In genomic region chr1:191508239-191508638, GRCh38 we compare ENCODE assay signal across 32 cellular contexts.
A peak's percentile ranks its signal among the peaks of the same experiment; 100 is the strongest.
DNase-seq lines count a peak whose midpoint lies in the region; ATAC-seq, FAIRE-seq and TF ChIP-seq lines count a peak whose summit lies in the region.
"Had no signal": no experiment of that assay in that cellular context is flagged by ENCODE, and none has a peak within 500 bp of the region (broad histone marks: within the 10 kb centered on the region; RNA-seq: fewer than 3 reads in every experiment).

No MANE protein-coding gene starts in this region.

- H3K79me1 ChIP-seq in mesendoderm (ENCODE audit: low read length) = no peaks in the 10 kb centered on the region

- H3K4me1 ChIP-seq in A549 = no peaks in the 10 kb centered on the region
- H3K4me1 ChIP-seq in mesendoderm (ENCODE audit: control insufficient read depth, low read depth, low read length) = no peaks in the 10 kb centered on the region
- H3K4me1 ChIP-seq: parathyroid adenoma, SJSA1 had no signal

- H3K4me3 Mint-ChIP-seq in mesothelial cell of epicardium = no peak overlapping the region
- H3K4me3 Mint-ChIP-seq: activated naive CD8-positive, alpha-beta T cell; CD4-positive, CD25-positive, alpha-beta regulatory T cell; neural crest cell; stimulated activated naive B cell treated with anti-CD40 and anti-IgM and Interleukin-4, amounts not matched to agents 10 μg/mL and 1 μg/mL and 100 μg/mL, for 72 hours; type B pancreatic cell had no signal

- no peak overlapping the region for H2BK120ac ChIP-seq in mesendoderm (ENCODE audit: low read depth, low read length)

- CTCF ChIA-PET in A549 (lab: Yijun Ruan, JAX) = no interaction called here

- WGBS in A549 (ENCODE audit: missing lambda C conversion rate) = 14% methylated on average over 2 of the region's 2 CpGs
- WGBS in mesendoderm (ENCODE audit: extremely low coverage, insufficient coverage, low lambda C conversion rate) = no CpG with 5 or more reads among the region's 2 CpGs

- H4K5ac ChIP-seq in mesendoderm (ENCODE audit: low read length) = no peak overlapping the region

- no peak overlapping the region for H3K27ac Mint-ChIP-seq in mesothelial cell of epicardium
- H3K27ac Mint-ChIP-seq: activated naive CD8-positive, alpha-beta T cell; stimulated activated naive B cell treated with anti-CD40 and anti-IgM and Interleukin-4, amounts not matched to agents 10 μg/mL and 1 μg/mL and 100 μg/mL, for 72 hours; type B pancreatic cell had no signal

- no peak overlapping the region for H3K9ac ChIP-seq in mesendoderm (ENCODE audit: low read length)
- H3K9ac ChIP-seq: parathyroid adenoma had no signal

- no peak for TF ChIP-seq RAD21 in A549 (conservative IDR thresholded peaks at IDR 0.05 in 1 of 2, IDR thresholded peaks at IDR 0.05 in 1 of 2)

- no peaks in the 10 kb centered on the region for H3K9me3 ChIP-seq in A549
- H3K9me3 ChIP-seq: SJSA1 had no signal

- intact Hi-C loops in left ventricle myocardium superior (cut with micrococcal nuclease) = no loop called here

- H2BK5ac ChIP-seq in mesendoderm (ENCODE audit: low read length) = no peak overlapping the region

- H3K4me3 ChIP-seq in A549 = no peak overlapping the region
- H3K4me3 ChIP-seq in mesendoderm (ENCODE audit: low read length) = no peak overlapping the region
- H3K4me3 ChIP-seq: SJSA1 had no signal

- DNase-seq in A549 (ENCODE audit: low read depth in 1 of 2, low spot score in 1 of 2) (no peak), glomerular visceral epithelial cell (ENCODE audit: extremely low spot score) (peak; percentile 47), left ventricle myocardium superior (no peak), mesothelial cell of epicardium (ENCODE audit: low spot score in 2 of 2, unreplicated experiment in 2 of 2) (no peak), mesendoderm (no peak), NCI-H2081 (lab: John Stamatoyannopoulos, UW) (no peak)
- DNase-seq: 8988T; activated CD4-positive, alpha-beta T cell treated with anti-CD3 and anti-CD28 coated beads for 48 hours; activated effector memory CD4-positive, alpha-beta T cell treated with Interleukin-2 at 50 U/mL for 16 hours; activated T-cell treated with anti-CD3 and anti-CD28 coated beads, Interleukin-2, amount 50 U/mL, for 1 hour; aorta; CD4-positive, CD25-positive, alpha-beta regulatory T cell; left colon; mammary epithelial cell; MV-4-11; NCI-H1436; NCI-H2081 treated with DMSO at 0.1 percent for 48 hours; NCI-H226; RPMI8226; small intestine; stimulated activated naive B cell treated with anti-CD40 and anti-IgM and Interleukin-4, amounts not matched to agents 10 μg/mL and 1 μg/mL and 100 μg/mL, for 72 hours; T-helper 9 cell; WERI-Rb-1 had no signal

- no peak for TF ChIP-seq EP300 in A549 (IDR thresholded peaks at IDR 0.05)

- no peak for TF ChIP-seq POLR2A in A549 (IDR thresholded peaks at IDR 0.05; ENCODE audit: low read length)

- H2AK5ac ChIP-seq in mesendoderm (ENCODE audit: low read length) = no peak overlapping the region

- no peak overlapping the region for H3K18ac ChIP-seq in mesendoderm (ENCODE audit: low read length)

- peaks cover 18% of the 10 kb centered on the region for H3K9me3 Mint-ChIP-seq in mesothelial cell of epicardium

- no peak overlapping the region for H4K8ac ChIP-seq in mesendoderm (ENCODE audit: low read depth, low read length)

- no peak for ATAC-seq in A549
- ATAC-seq in GM19397 (IDR thresholded peaks at IDR 0.05; ENCODE audit: unreplicated experiment) = peak; percentile 69
- ATAC-seq in HG02981 (IDR thresholded peaks at IDR 0.05; ENCODE audit: unreplicated experiment) = peak; percentile 58
- ATAC-seq in left ventricle myocardium superior = no peak
- ATAC-seq: left colon; stimulated activated naive B cell treated with anti-CD40 and anti-IgM and Interleukin-4, amounts not matched to agents 10 μg/mL and 1 μg/mL and 100 μg/mL, for 72 hours had no signal

- no peak overlapping the region for H3K56ac ChIP-seq in mesendoderm (ENCODE audit: low read length)

- no peaks in the 10 kb centered on the region for H3K27me3 Mint-ChIP-seq in mesothelial cell of epicardium (ENCODE audit: low read depth)
- H3K27me3 Mint-ChIP-seq: activated naive CD8-positive, alpha-beta T cell; CD4-positive, CD25-positive, alpha-beta regulatory T cell; stimulated activated naive B cell treated with anti-CD40 and anti-IgM and Interleukin-4, amounts not matched to agents 10 μg/mL and 1 μg/mL and 100 μg/mL, for 72 hours; type B pancreatic cell had no signal

- no peak for TF ChIP-seq CTCF in A549 (IDR thresholded peaks at IDR 0.05)
- no peak for TF ChIP-seq CTCF in mesothelial cell of epicardium (IDR thresholded peaks at IDR 0.05; ENCODE audit: unreplicated experiment)

- H3K27ac ChIP-seq in A549 = no peak overlapping the region
- no peak overlapping the region for H3K27ac ChIP-seq in mesendoderm (ENCODE audit: low read depth, low read length)
- H3K27ac ChIP-seq: parathyroid adenoma, SJSA1, WERI-Rb-1 had no signal

- no peaks in the 10 kb centered on the region for H3K27me3 ChIP-seq in mesendoderm (ENCODE audit: insufficient read depth, low read length, poor library complexity)
- H3K27me3 ChIP-seq: SJSA1 had no signal

- H3K4me2 ChIP-seq in A549 (peak overlapping the region; percentile 25; the same call in 2 of the 3 replicates), mesendoderm (ENCODE audit: low read length) (no peak overlapping the region)

- FAIRE-seq in A549 (lab: Jason Lieb, UNC) = no peak
- FAIRE-seq: bronchial epithelial cell, endothelial cell of umbilical vein, small intestine had no signal

- no peak overlapping the region for H3K23ac ChIP-seq in mesendoderm (ENCODE audit: low read length)

- H3K79me2 ChIP-seq in mesendoderm (ENCODE audit: control insufficient read depth, insufficient read depth, low read length) = no peaks in the 10 kb centered on the region
- H3K79me2 ChIP-seq: parathyroid adenoma had no signal

- no peak overlapping the region for H2BK15ac ChIP-seq in mesendoderm (replicated peaks; ENCODE audit: low read depth)

- peaks cover 5% of the 10 kb centered on the region for H3K36me3 Mint-ChIP-seq in mesothelial cell of epicardium
- H3K36me3 Mint-ChIP-seq: CD4-positive, CD25-positive, alpha-beta regulatory T cell; stimulated activated naive B cell treated with anti-CD40 and anti-IgM and Interleukin-4, amounts not matched to agents 10 μg/mL and 1 μg/mL and 100 μg/mL, for 72 hours had no signal

- no peak overlapping the region for H3K4ac ChIP-seq in mesendoderm (ENCODE audit: low read depth, low read length)

- H3K36me3 ChIP-seq in mesendoderm (ENCODE audit: control insufficient read depth, insufficient read depth, low read length) = no peaks in the 10 kb centered on the region
- H3K36me3 ChIP-seq: SJSA1, WERI-Rb-1 had no signal

- H3K4me1 Mint-ChIP-seq in mesothelial cell of epicardium = no peaks in the 10 kb centered on the region
- H3K4me1 Mint-ChIP-seq: CD4-positive, CD25-positive, alpha-beta regulatory T cell; neural crest cell; stimulated activated naive B cell treated with anti-CD40 and anti-IgM and Interleukin-4, amounts not matched to agents 10 μg/mL and 1 μg/mL and 100 μg/mL, for 72 hours had no signal

- POLR2A ChIA-PET in A549 (lab: Yijun Ruan, JAX) = no interaction called here

TF ChIP-seq in A549, 52 proteins besides CTCF, POLR2A, EP300 and RAD21:
- no peak for TF ChIP-seq JUN (IDR thresholded peaks at IDR 0.05)
- no peak for TF ChIP-seq HOXB13 (CRISPR knock-in tag; IDR thresholded peaks at IDR 0.05; ENCODE audit: low read depth)
- TF ChIP-seq RFX5 (IDR thresholded peaks at IDR 0.05) = no peak
- TF ChIP-seq USF2 (IDR thresholded peaks at IDR 0.05) = no peak
- TF ChIP-seq RNF2 (IDR thresholded peaks at IDR 0.05; ENCODE audit: borderline replicate concordance, low read depth) = no peak
- no peak for TF ChIP-seq ATOH8 (CRISPR knock-in tag; IDR thresholded peaks at IDR 0.05; ENCODE audit: low read depth)
- no peak for TF ChIP-seq CBX2 (IDR thresholded peaks at IDR 0.05; ENCODE audit: borderline replicate concordance, low read depth)
- no peak for TF ChIP-seq TFCP2L1 (CRISPR knock-in tag; IDR thresholded peaks at IDR 0.05)
- no peak for TF ChIP-seq CHD2 (IDR thresholded peaks at IDR 0.05; ENCODE audit: low read length, partially characterized antibody)
- no peak for TF ChIP-seq PHF8 (IDR thresholded peaks at IDR 0.05; ENCODE audit: borderline replicate concordance, low read depth)
- no peak for TF ChIP-seq BCL3 (IDR thresholded peaks at IDR 0.05)
- no peak for TF ChIP-seq FOXS1 (CRISPR knock-in tag; IDR thresholded peaks at IDR 0.05)
- TF ChIP-seq JUNB (IDR thresholded peaks at IDR 0.05) = no peak
- TF ChIP-seq BHLHE40 (IDR thresholded peaks at IDR 0.05; ENCODE audit: low read depth, low read length) = no peak
- no peak for TF ChIP-seq KDM1A (IDR thresholded peaks at IDR 0.05; ENCODE audit: low read depth)

Comparison
In these comparisons a context has a peak if more than half of its experiments do, and no peak if none do; other contexts are left out.
1. ATAC-seq: peak in GM19397 (single experiment) and HG02981 (single experiment); none in A549 (0 of 2) and left ventricle myocardium superior (single experiment).